Comparison of ENCODE assay signal across 10 cellular contexts in genomic region chr2:25587361-25587760, GRCh38.
DNase-seq lines count a peak whose midpoint lies in the region; ATAC-seq, FAIRE-seq and TF ChIP-seq lines count a peak whose summit lies in the region.
"Had no signal": no experiment of that assay in that cellular context is flagged by ENCODE, and none has a peak within 500 bp of the region (broad histone marks: within the 10 kb centered on the region; RNA-seq: fewer than 3 reads in every experiment).

No MANE protein-coding gene starts in this region.

- no peak overlapping the region for H2AFZ ChIP-seq in HepG2 (ENCODE audit: low read length)

- no peaks in the 10 kb centered on the region for H3K9me3 Mint-ChIP-seq in CD4-positive, alpha-beta T cell

- TF ChIP-seq POLR2A in right lobe of liver (IDR thresholded peaks at IDR 0.05), result no peak
- no peak for TF ChIP-seq POLR2A in HepG2 (IDR thresholded peaks at IDR 0.05; ENCODE audit: insufficient read depth in 1 of 2, low read depth in 2 of 2, low read length in 2 of 2)

- no peak for TF ChIP-seq RAD21 in HepG2 (CRISPR knock-in tag; IDR thresholded peaks at IDR 0.05)

- H3K4me1 Mint-ChIP-seq in CD4-positive, alpha-beta T cell (ENCODE audit: low read depth), result peaks cover 7% of the 10 kb centered on the region

- WGBS in right lobe of liver (ENCODE audit: insufficient coverage, low coverage, low lambda C conversion rate, missing lambda C conversion rate), result 85% methylated on average over 4 of the region's 4 CpGs
- 77% methylated on average over 4 of the region's 4 CpGs for WGBS in HepG2 (ENCODE audit: low lambda C conversion rate)

- H3K27me3 ChIP-seq in right lobe of liver (no peaks in the 10 kb centered on the region), HepG2 (ENCODE audit: control insufficient read depth in 1 of 2, insufficient read depth in 2 of 2, low read length in 2 of 2) (no peaks in the 10 kb centered on the region), SJSA1 (replicated peaks) (no peaks in the 10 kb centered on the region), upper lobe of right lung (no peaks in the 10 kb centered on the region)
- H3K27me3 ChIP-seq in CD4-positive, alpha-beta T cell (ENCODE audit: control insufficient read depth, insufficient read depth, low read length), result no peaks in the 10 kb centered on the region

- no peaks in the 10 kb centered on the region for H3K36me3 Mint-ChIP-seq in CD4-positive, alpha-beta T cell (ENCODE audit: low read depth)

- no peaks in the 10 kb centered on the region for H3K79me2 ChIP-seq in HepG2 (ENCODE audit: insufficient read depth, low read length)

- no TSS peak for BruUV-seq in HepG2 (replicated peaks; lab: Mats Ljungman, UMichigan)

- H3K27ac Mint-ChIP-seq in CD4-positive, alpha-beta T cell, result no peak overlapping the region

- no peak for FAIRE-seq in HepG2 (lab: Jason Lieb, UNC)

- in situ Hi-C loops in HepG2 (cut with HindIII; ENCODE audit: extremely low pct_ligation_motif_present, low pct_unique_long_range_greater_than_20kb), result no loop called here

- no peak overlapping the region for H3K27ac ChIP-seq in right lobe of liver
- no peak overlapping the region for H3K27ac ChIP-seq in HepG2 (ENCODE audit: extremely low read length, insufficient read depth, low read length)
- H3K27ac ChIP-seq in SJSA1, result no peak overlapping the region
- no peak overlapping the region for H3K27ac ChIP-seq in upper lobe of right lung
- H3K27ac ChIP-seq in CD4-positive, alpha-beta T cell (ENCODE audit: low read depth, low read length), result no peak overlapping the region
- H3K27ac ChIP-seq: epithelial cell of prostate had no signal

- no peaks in the 10 kb centered on the region for H3K4me1 ChIP-seq in right lobe of liver
- H3K4me1 ChIP-seq in HepG2 (ENCODE audit: insufficient read depth, low read length), result no peaks in the 10 kb centered on the region
- peaks cover 9% of the 10 kb centered on the region for H3K4me1 ChIP-seq in SJSA1 (replicated peaks)
- no peaks in the 10 kb centered on the region for H3K4me1 ChIP-seq in upper lobe of right lung
- H3K4me1 ChIP-seq: Caco-2 had no signal

- H3K9me3 ChIP-seq in right lobe of liver (no peaks in the 10 kb centered on the region), HepG2 (ENCODE audit: low read length) (no peaks in the 10 kb centered on the region), SJSA1 (replicated peaks) (no peaks in the 10 kb centered on the region), upper lobe of right lung (no peaks in the 10 kb centered on the region)
- no peaks in the 10 kb centered on the region for H3K9me3 ChIP-seq in CD4-positive, alpha-beta T cell (ENCODE audit: control insufficient read depth, low read length)
- H3K9me3 ChIP-seq: Caco-2 had no signal

- H3K36me3 ChIP-seq in right lobe of liver (no peaks in the 10 kb centered on the region), HepG2 (replicated peaks in 1 of 2; ENCODE audit: control insufficient read depth in 1 of 2, insufficient read depth in 2 of 2, low read length in 2 of 2) (no peaks in the 10 kb centered on the region), SJSA1 (no peaks in the 10 kb centered on the region), upper lobe of right lung (no peaks in the 10 kb centered on the region)

- no peak overlapping the region for H3K9ac ChIP-seq in HepG2 (ENCODE audit: insufficient read depth, low read depth, low read length)

- no peaks in the 10 kb centered on the region for H3K27me3 Mint-ChIP-seq in CD4-positive, alpha-beta T cell

- H3K4me3 ChIP-seq in right lobe of liver (no peak overlapping the region), HepG2 (replicated peaks in 1 of 3; ENCODE audit: insufficient read depth in 1 of 3, low read depth in 2 of 3, low read length in 3 of 3) (no peak overlapping the region), SJSA1 (no peak overlapping the region), fibroblast of villous mesenchyme (ENCODE audit: low read depth, low read length) (no peak overlapping the region), upper lobe of right lung (no peak overlapping the region)

- no peak for TF ChIP-seq CTCF in right lobe of liver (IDR thresholded peaks at IDR 0.05)
- TF ChIP-seq CTCF in HepG2 (CRISPR knock-in tag; IDR thresholded peaks at IDR 0.05), result no peak
- no peak for TF ChIP-seq CTCF in fibroblast of villous mesenchyme (IDR thresholded peaks at IDR 0.05; ENCODE audit: insufficient read depth, low read depth, low read length)
- TF ChIP-seq CTCF in upper lobe of right lung (IDR thresholded peaks at IDR 0.05), result no peak
- TF ChIP-seq CTCF in CD4-positive, alpha-beta T cell (IDR thresholded peaks at IDR 0.05), result no peak

- POLR2A ChIA-PET in HepG2 (lab: Yijun Ruan, JAX), result no interaction called here
- POLR2A ChIA-PET in CD4-positive, alpha-beta T cell (lab: Charles Lee), result no interaction called here

- H3K4me3 Mint-ChIP-seq in CD4-positive, alpha-beta T cell, result no peak overlapping the region

- DNase-seq in right lobe of liver (no peak), HepG2 (ENCODE audit: low spot score) (no peak), SJSA1 (ENCODE audit: low read depth in 1 of 2, low spot score in 2 of 2) (peak; percentile 20 to 49), fibroblast of villous mesenchyme (ENCODE audit: low read depth) (peak; percentile 15), upper lobe of right lung (no peak), NCI-H2029 (lab: John Stamatoyannopoulos, UW) (no peak)
- no peak for DNase-seq in CD4-positive, alpha-beta T cell
- DNase-seq: Caco-2 had no signal

- CTCF ChIA-PET in HepG2 (lab: Yijun Ruan, JAX; ENCODE audit: low intra/inter-chr PET ratio, low total read pairs), result no interaction called here
- CTCF ChIA-PET in CD4-positive, alpha-beta T cell (lab: Charles Lee), result no interaction called here

- intact Hi-C loops in right lobe of liver (cut with DNase I), result no loop called here
- intact Hi-C loops in HepG2 (cut with micrococcal nuclease; ENCODE audit: unreplicated experiment), result no loop called here
- intact Hi-C loops in upper lobe of right lung (cut with DNase I), result no loop called here
- intact Hi-C loops in CD4-positive, alpha-beta T cell (cut with DNase I, micrococcal nuclease), result no loop called here

- TF ChIP-seq EP300 in HepG2 (IDR thresholded peaks at IDR 0.05; ENCODE audit: low read depth in 2 of 2, low read length in 2 of 2), result no peak
- no peak for TF ChIP-seq EP300 in HepG2 (CRISPR knock-in tag; IDR thresholded peaks at IDR 0.05; ENCODE audit: borderline replicate concordance)

- H3K4me2 ChIP-seq in HepG2 (ENCODE audit: low read depth, low read length), result no peak overlapping the region

- no peaks in the 10 kb centered on the region for H4K20me1 ChIP-seq in HepG2 (ENCODE audit: insufficient read depth, low read length)

- ATAC-seq in right lobe of liver (peak; percentile 41 to 54 (median 46)), HepG2 (no peak), upper lobe of right lung (peak; percentile 59), GM21737 (IDR thresholded peaks at IDR 0.05; ENCODE audit: unreplicated experiment) (no peak)
- no peak for ATAC-seq in CD4-positive, alpha-beta T cell (ENCODE audit: poor library complexity)

TF ChIP-seq in HepG2, 621 proteins besides CTCF, POLR2A, EP300 and RAD21:
- TF ChIP-seq IRF1 (CRISPR knock-in tag; IDR thresholded peaks at IDR 0.05; ENCODE audit: low read depth) (no peak), ARID4A (CRISPR knock-in tag; IDR thresholded peaks at IDR 0.05; ENCODE audit: borderline replicate concordance) (no peak)
TF ChIP-seq in HepG2: peak in this region for 0.

Comparison
In these comparisons a context has a peak if more than half of its experiments do, and no peak if none do; other contexts are left out.
1. ATAC-seq: peak in right lobe of liver (4 of 4) and upper lobe of right lung (single experiment); none in HepG2 (single experiment), GM21737 (single experiment) and CD4-positive, alpha-beta T cell (single experiment).
2. DNase-seq: peak in SJSA1 (2 of 2) and fibroblast of villous mesenchyme (single experiment); none in right lobe of liver (0 of 3), HepG2 (single experiment), upper lobe of right lung (single experiment), CD4-positive, alpha-beta T cell (0 of 10) and NCI-H2029 (single experiment).